Comparison of ENCODE assay signal across 19 cellular contexts in genomic region chr17:3593384-3593783, GRCh38. TPM values are rescaled to one million over a fixed set of nuclear protein-coding genes. Genes with fewer than 3 reads are reported as not detected.
DNase-seq lines count a peak whose midpoint lies in the region; ATAC-seq lines count a peak whose summit lies in the region.
"Had no signal": no experiment of that assay in that cellular context is flagged by ENCODE, and none has a peak within 500 bp of the region (broad histone marks: within the 10 kb centered on the region; RNA-seq: fewer than 3 reads in every experiment).

No MANE protein-coding gene starts in this region.

- peak overlapping the region; percentile 54 for H3K9ac ChIP-seq in neuronal stem cell (ENCODE audit: low read depth, low read length, poor library complexity)

- no peak overlapping the region for H3K4me3 Mint-ChIP-seq in activated naive CD4-positive, alpha-beta T cell treated with anti-CD3 and anti-CD28 coated beads, Interleukin-2, amount 50 U/mL, for 24 hours
- H3K4me3 Mint-ChIP-seq: CD4-positive, alpha-beta T cell; GM23338 had no signal

- H2BK15ac ChIP-seq in neuronal stem cell (ENCODE audit: low read length): no peak overlapping the region

- no peak overlapping the region for H3K18ac ChIP-seq in neuronal stem cell (ENCODE audit: low read length)

- intact Hi-C loops in head of caudate nucleus (cut with DNase I): no loop called here

- no peak for ATAC-seq in GM19035 (IDR thresholded peaks at IDR 0.05; ENCODE audit: unreplicated experiment)
- ATAC-seq: GM23338, HCT116 had no signal

- peak overlapping the region; percentile 63 for H3K14ac ChIP-seq in neuronal stem cell (ENCODE audit: low read length)

- H3K4me3 ChIP-seq in SJCRH30 (no peak overlapping the region), neuronal stem cell (ENCODE audit: low read length in 2 of 2) (no peak overlapping the region)
- H3K4me3 ChIP-seq: A549, GM23338 had no signal

- no peaks in the 10 kb centered on the region for H3K27me3 Mint-ChIP-seq in activated naive CD4-positive, alpha-beta T cell treated with anti-CD3 and anti-CD28 coated beads, Interleukin-2, amount 50 U/mL, for 24 hours
- H3K27me3 Mint-ChIP-seq: CD4-positive, alpha-beta T cell had no signal

- no peak overlapping the region for H4K91ac ChIP-seq in neuronal stem cell (ENCODE audit: low read depth, low read length, poor library complexity)

- no peak overlapping the region for H2AFZ ChIP-seq in neuronal stem cell (ENCODE audit: low read length)
- H2AFZ ChIP-seq: GM23338 had no signal

- no peaks in the 10 kb centered on the region for H3K36me3 Mint-ChIP-seq in activated naive CD4-positive, alpha-beta T cell treated with anti-CD3 and anti-CD28 coated beads, Interleukin-2, amount 50 U/mL, for 24 hours

- no peaks in the 10 kb centered on the region for H3K79me1 ChIP-seq in neuronal stem cell (ENCODE audit: low read depth, low read length)

- no peak for DNase-seq in activated naive CD4-positive, alpha-beta T cell (lab: John Stamatoyannopoulos, UW)
- DNase-seq in SJCRH30 (no peak), neuronal stem cell (ENCODE audit: low spot score) (no peak), RKO (ENCODE audit: low spot score) (no peak), head of caudate nucleus (no peak)
- DNase-seq: AML-193; Caco-2; CD4-positive, alpha-beta T cell; DMS153; DMS79; GDM1 had no signal

- no peaks in the 10 kb centered on the region for H3K4me1 Mint-ChIP-seq in activated naive CD4-positive, alpha-beta T cell treated with anti-CD3 and anti-CD28 coated beads, Interleukin-2, amount 50 U/mL, for 24 hours
- H3K4me1 Mint-ChIP-seq: GM23338 had no signal

- H3K4ac ChIP-seq in neuronal stem cell (ENCODE audit: low read length): no peak overlapping the region

- no peaks in the 10 kb centered on the region for H3K9me3 ChIP-seq in SJCRH30 (replicated peaks)
- H3K9me3 ChIP-seq in neuronal stem cell (replicated peaks in 1 of 2; ENCODE audit: control insufficient read depth in 2 of 2, insufficient read depth in 1 of 2, low read depth in 1 of 2, low read length in 2 of 2): no peaks in the 10 kb centered on the region
- H3K9me3 ChIP-seq: A549, Caco-2 had no signal

- H3K36me3 ChIP-seq in SJCRH30 (no peaks in the 10 kb centered on the region), neuronal stem cell (replicated peaks in 1 of 2; ENCODE audit: control insufficient read depth in 2 of 2, insufficient read depth in 2 of 2, low read length in 2 of 2) (peaks cover 6 to 34% of the 10 kb centered on the region in 2 donors)

- H3K9me3 Mint-ChIP-seq in activated naive CD4-positive, alpha-beta T cell treated with anti-CD3 and anti-CD28 coated beads, Interleukin-2, amount 50 U/mL, for 24 hours: no peaks in the 10 kb centered on the region
- H3K9me3 Mint-ChIP-seq: CD4-positive, alpha-beta T cell; GM23338 had no signal

- no CpG with 5 or more reads among the region's 5 CpGs for WGBS in neuronal stem cell (ENCODE audit: extremely low coverage in 2 of 2, insufficient read length in 2 of 2, insufficient replicate concordance in 1 of 2), 2 donors

- no peak overlapping the region for H4K8ac ChIP-seq in neuronal stem cell (ENCODE audit: low read depth, low read length)

- no peak overlapping the region for H2BK12ac ChIP-seq in neuronal stem cell (ENCODE audit: low read length)

- no peak overlapping the region for H3K4me2 ChIP-seq in neuronal stem cell (ENCODE audit: insufficient read depth, low read length, poor library complexity, severe bottlenecking)
- H3K4me2 ChIP-seq: A549, GM23338 had no signal

- H2AK5ac ChIP-seq in neuronal stem cell (ENCODE audit: low read depth, low read length): no peak overlapping the region

- H3K4me1 ChIP-seq in SJCRH30: peaks cover 13% of the 10 kb centered on the region
- no peaks in the 10 kb centered on the region for H3K4me1 ChIP-seq in neuronal stem cell (ENCODE audit: control insufficient read depth in 2 of 2, insufficient read depth in 1 of 2, low read depth in 1 of 2, low read length in 2 of 2)
- H3K4me1 ChIP-seq: A549, Caco-2 had no signal

- no peak overlapping the region for H2BK120ac ChIP-seq in neuronal stem cell (ENCODE audit: low read depth, low read length)

- H3K27me3 ChIP-seq in SJCRH30 (no peaks in the 10 kb centered on the region), neuronal stem cell (ENCODE audit: control insufficient read depth in 3 of 3, insufficient read depth in 3 of 3, low read depth in 1 of 3, low read length in 3 of 3) (no peaks in the 10 kb centered on the region)

- H2BK5ac ChIP-seq in neuronal stem cell (ENCODE audit: low read length): no peak overlapping the region

- peak overlapping the region; percentile 21 for H3K23ac ChIP-seq in neuronal stem cell (ENCODE audit: low read depth, low read length, poor library complexity)

- peak overlapping the region; percentile 8 for H3K27ac Mint-ChIP-seq in activated naive CD4-positive, alpha-beta T cell treated with anti-CD3 and anti-CD28 coated beads, Interleukin-2, amount 50 U/mL, for 24 hours
- H3K27ac Mint-ChIP-seq: CD4-positive, alpha-beta T cell; GM23338 had no signal

- H3K27ac ChIP-seq in SJCRH30 (peak overlapping the region; percentile 92), cingulate gyrus (ENCODE audit: low read depth, low read length) (peak overlapping the region; percentile 39), neuronal stem cell (replicated peaks; ENCODE audit: low read length) (no peak overlapping the region)
- H3K27ac ChIP-seq: 22Rv1, A549, C4-2B had no signal

RNA-seq across cellular contexts. Expression of gene TRPV1, which starts 15.8 kb away (rescaled TPM):
- 3.1 and 4.0 TPM in 2 replicates for total RNA-seq in SJCRH30 (2014; rRNA removed; shearing (Covaris generic))
- 3.2 TPM for polyA plus RNA-seq in neuronal stem cell (2013, experiment 1 of 2)
- 3.3 TPM for polyA plus RNA-seq in neuronal stem cell (2013, experiment 2 of 2)

RNA-seq across cellular contexts. Expression of gene TRPV3, which starts 35.8 kb away (rescaled TPM):
- total RNA-seq in SJCRH30 (2014; rRNA removed; shearing (Covaris generic)): 1.6 and 2.0 TPM in 2 replicates
- polyA plus RNA-seq in neuronal stem cell (2013, experiment 1 of 2): 2.0 TPM
- polyA plus RNA-seq in neuronal stem cell (2013, experiment 2 of 2): 2.4 TPM

RNA-seq across cellular contexts. Expression of gene SHPK, which starts 42.7 kb away (rescaled TPM):
- total RNA-seq in SJCRH30 (2014; rRNA removed; shearing (Covaris generic)): 11.4 and 12.4 TPM in 2 replicates
- polyA plus RNA-seq in neuronal stem cell (2013, experiment 1 of 2): 13.9 TPM
- polyA plus RNA-seq in neuronal stem cell (2013, experiment 2 of 2): 14.1 TPM

RNA-seq across cellular contexts. Expression of gene CTNS, which starts 43.2 kb away (rescaled TPM):
- 6.0 and 8.1 TPM in 2 replicates for total RNA-seq in SJCRH30 (2014; rRNA removed; shearing (Covaris generic))
- 12.5 TPM for polyA plus RNA-seq in neuronal stem cell (2013, experiment 1 of 2)
- 12.7 TPM for polyA plus RNA-seq in neuronal stem cell (2013, experiment 2 of 2)
